32 cellular contexts compared by ENCODE assay signal in genomic region chr10:64449603-64450002, GRCh38.
"Had no signal": no experiment of that assay in that cellular context is flagged by ENCODE, and none has a peak within 500 bp of the region (broad histone marks: within the 10 kb centered on the region; RNA-seq: fewer than 3 reads in every experiment).

No MANE protein-coding gene starts in this region.

- ATAC-seq: activated naive CD4-positive, alpha-beta T cell treated with anti-CD3 and anti-CD28 coated beads, Interleukin-2, amount 50 U/mL, for 72 hours; activated naive CD8-positive, alpha-beta T cell treated with anti-CD3 and anti-CD28 coated beads, Interleukin-2, amount 50 U/mL, for 24 hours; activated T-cell treated with anti-CD3 and anti-CD28 coated beads, Interleukin-2, amount 50 U/mL, for 4 hours; activated T-cell treated with anti-CD3 and anti-CD28 coated beads, Interleukin-2, amount 50 U/mL, for 72 hours; activated T-helper 17 cell treated with anti-CD3 and anti-CD28 coated beads, Interleukin-2, amount 50 U/mL, for 72 hours; body of pancreas had no signal

- H3K4me1 ChIP-seq: adrenal gland, ascending aorta, body of pancreas, breast epithelium had no signal

- H3K9me3 ChIP-seq: adrenal gland, ascending aorta, body of pancreas had no signal

- DNase-seq: activated effector memory CD4-positive, alpha-beta T cell treated with anti-CD3 and anti-CD28 coated beads, Interleukin-2, amount 50 U/mL, for 16 hours; activated effector memory CD4-positive, alpha-beta T cell treated with Interleukin-2 at 50 U/mL for 16 hours; activated gamma-delta T cell; activated gamma-delta T cell treated with Interleukin-2 at 50 U/mL for 16 hours; activated naive CD4-positive, alpha-beta T cell; activated naive CD4-positive, alpha-beta T cell treated with anti-CD3 and anti-CD28 coated beads for 36 hours; activated naive CD4-positive, alpha-beta T cell treated with anti-CD3 and anti-CD28 coated beads, Interleukin-2, amount 10 ng/mL, durations not matched to agents 7 days and 5 days; activated naive CD4-positive, alpha-beta T cell treated with anti-CD3 and anti-CD28 coated beads, Interleukin-2, amount 50 U/mL, for 16 hours; activated naive CD4-positive, alpha-beta T cell treated with Interleukin-2 at 50 U/mL for 16 hours; activated naive CD8-positive, alpha-beta T cell treated with anti-CD3 and anti-CD28 coated beads for 36 hours; activated naive CD8-positive, alpha-beta T cell treated with anti-CD3 and anti-CD28 coated beads, Interleukin-2, amount 10 ng/mL, durations not matched to agents 7 days and 5 days; activated naive CD8-positive, alpha-beta T cell treated with anti-CD3 and anti-CD28 coated beads, Interleukin-2, amount 50 U/mL, for 24 hours; activated T-cell treated with anti-CD3 and anti-CD28 coated beads, Interleukin-2, amount 50 U/mL, for 1 hour; activated T-cell treated with anti-CD3 and anti-CD28 coated beads, Interleukin-2, amount 50 U/mL, for 24 hours; activated T-cell treated with anti-CD3 and anti-CD28 coated beads, Interleukin-2, amount 50 U/mL, for 4 hours; activated T-cell treated with anti-CD3 and anti-CD28 coated beads, Interleukin-2, amount 50 U/mL, for 48 hours; activated T-cell treated with anti-CD3 and anti-CD28 coated beads, Interleukin-2, amount 50 U/mL, for 72 hours; adrenal gland; amniotic stem cell; amygdala; anterior cingulate cortex; aorta; body of pancreas; brain microvascular endothelial cell; caudate nucleus; central memory CD4-positive, alpha-beta T cell; cerebellar nuclear complex had no signal

- H3K36me3 ChIP-seq: adrenal gland, ascending aorta, brain microvascular endothelial cell, breast epithelium, cardiac muscle cell had no signal

- H3K4me3 ChIP-seq: adrenal gland, ascending aorta, body of pancreas, breast epithelium, cardiac muscle cell had no signal

- H3K27ac ChIP-seq: adrenal gland, ascending aorta, body of pancreas, brain microvascular endothelial cell, breast epithelium, cardiac muscle cell had no signal

- H3K27me3 ChIP-seq: adrenal gland, ascending aorta, body of pancreas, brain microvascular endothelial cell, breast epithelium, cardiac muscle cell had no signal
